Comparison of ENCODE assay signal across 22 cellular contexts in the genomic region with DNA sequence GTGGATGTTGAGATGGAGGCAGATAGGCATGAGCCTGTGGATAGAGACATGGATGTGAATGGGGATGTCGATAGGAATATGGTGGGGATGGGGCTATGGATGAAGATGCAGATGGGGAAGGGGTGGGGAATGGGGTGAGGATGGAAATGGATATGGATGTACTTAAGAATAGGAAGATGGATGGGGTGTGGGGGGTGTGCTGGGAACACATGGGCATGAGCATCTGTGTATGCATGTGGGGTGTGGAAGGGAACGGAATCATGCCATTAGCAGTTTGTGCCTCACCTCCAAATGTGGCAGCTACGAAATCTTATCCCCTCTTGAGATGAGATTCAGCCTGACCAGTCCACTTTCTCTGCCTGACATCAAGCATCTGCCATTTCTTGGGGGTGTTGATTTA.
"Had no signal": no experiment of that assay in that cellular context is flagged by ENCODE, and none has a peak within 500 bp of the region (broad histone marks: within the 10 kb centered on the region; RNA-seq: fewer than 3 reads in every experiment).

No MANE protein-coding gene starts in this region.

- H2AFZ ChIP-seq: hepatocyte had no signal

- H3K27me3 ChIP-seq: colonic mucosa, esophagus squamous epithelium, gastroesophageal sphincter, heart left ventricle, hepatocyte, left lung had no signal

- DNase-seq: cerebellar nuclear complex; colonic mucosa; cortex of kidney; effector CD4-positive, alpha-beta T cell; effector memory CD4-positive, alpha-beta T cell; esophagus squamous epithelium; foreskin fibroblast; foreskin melanocyte; heart left ventricle; hypothalamus; immature natural killer cell; islet precursor cell; kidney; kidney glomerular epithelial cell; left lung; left ventricle myocardium superior; lower lobe of right lung; mesenchymal stem cell; mucosa of descending colon had no signal

- FAIRE-seq: endothelial cell of umbilical vein, kidney had no signal

- H3K9me3 ChIP-seq: colonic mucosa, esophagus squamous epithelium, gastroesophageal sphincter, heart left ventricle, left lung, lower lobe of right lung, mucosa of descending colon had no signal

- H3K36me3 ChIP-seq: colonic mucosa, esophagus squamous epithelium, gastroesophageal sphincter, heart left ventricle, left lung, lower lobe of right lung had no signal

- ATAC-seq: gastroesophageal sphincter, heart left ventricle, left lung, left ventricle myocardium superior, lower lobe of right lung, mucosa of descending colon had no signal

- H3K4me3 ChIP-seq: colonic mucosa, esophagus squamous epithelium, gastroesophageal sphincter, heart left ventricle, hepatocyte, left lung, lower lobe of right lung, mucosa of descending colon had no signal

- H3K27ac ChIP-seq: colonic mucosa, esophagus squamous epithelium, gastroesophageal sphincter, heart left ventricle, hepatocyte, left lung, lower lobe of right lung had no signal

- H3K79me2 ChIP-seq: hepatocyte had no signal

- H3K4me1 ChIP-seq: colonic mucosa, gastroesophageal sphincter had no signal

- H3K4me2 ChIP-seq: hepatocyte had no signal
